Comparison of ENCODE assay signal across 10 cellular contexts in genomic region chr5:93603711-93604118, GRCh38. TPM values are rescaled to one million over a fixed set of nuclear protein-coding genes. Genes with fewer than 3 reads are reported as not detected.
A peak's percentile ranks its signal among the peaks of the same experiment; 100 is the strongest.
DNase-seq lines count a peak whose midpoint lies in the region; ATAC-seq and TF ChIP-seq lines count a peak whose summit lies in the region.
"Had no signal": no experiment of that assay in that cellular context is flagged by ENCODE, and none has a peak within 500 bp of the region (broad histone marks: within the 10 kb centered on the region; RNA-seq: fewer than 3 reads in every experiment).

No MANE protein-coding gene starts in this region.

- peak; percentile 53 for DNase-seq in activated CD4-positive, alpha-beta T cell treated with anti-CD3 and anti-CD28 coated beads, Interleukin-2, amount 10 ng/mL, durations not matched to agents 24 days and 14 days
- DNase-seq in activated CD4-positive, alpha-beta T cell treated with anti-CD3 and anti-CD28 coated beads, Interleukin-2, amount 50 U/mL, for 1 hour = no peak
- DNase-seq in astrocyte of the cerebellum (ENCODE audit: low read depth) (no peak), kidney glomerular epithelial cell (lab: John Stamatoyannopoulos, UW) (peak; percentile 51), suprapubic skin (ENCODE audit: low spot score in 2 of 2) (no peak)
- DNase-seq in activated CD4-positive, alpha-beta T cell treated with anti-CD3 and anti-CD28 coated beads for 1 hour = no peak
- DNase-seq: activated effector memory CD4-positive, alpha-beta T cell treated with anti-CD3 and anti-CD28 coated beads, Interleukin-2, amount 50 U/mL, for 16 hours; PC-3 had no signal

- intact Hi-C loops in activated CD4-positive, alpha-beta T cell treated with anti-CD3 and anti-CD28 coated beads, Interleukin-2, amount 10 ng/mL, durations not matched to agents 24 days and 14 days (cut with micrococcal nuclease) = loop anchor here (2.0 kb wide), 1 partner anchor 17 kb away; no protein-coding TSS in a partner anchor

- H3K4me3 ChIP-seq in astrocyte of the cerebellum (ENCODE audit: low read depth, low read length) = peak overlapping the region; percentile 35
- H3K4me3 ChIP-seq in suprapubic skin = peak overlapping the region; percentile 24

- H3K4me1 ChIP-seq in suprapubic skin = peaks cover 17% of the 10 kb centered on the region

- H3K9me3 Mint-ChIP-seq in activated CD4-positive, alpha-beta T cell treated with anti-CD3 and anti-CD28 coated beads, Interleukin-2, amount 10 ng/mL, durations not matched to agents 24 days and 14 days = peaks cover 3% of the 10 kb centered on the region

- H3K4me3 Mint-ChIP-seq in activated CD4-positive, alpha-beta T cell treated with anti-CD3 and anti-CD28 coated beads, Interleukin-2, amount 10 ng/mL, durations not matched to agents 24 days and 14 days = no peak overlapping the region

- TF ChIP-seq POLR2A in suprapubic skin (IDR thresholded peaks at IDR 0.05) (no peak), GM18505 (IDR thresholded peaks at IDR 0.05; ENCODE audit: borderline replicate concordance, extremely low read depth, insufficient read depth, insufficient read length) (no peak)

- peaks cover 100% of the 10 kb centered on the region for H3K27me3 ChIP-seq in suprapubic skin

- TF ChIP-seq CTCF in astrocyte of the cerebellum (IDR thresholded peaks at IDR 0.05; ENCODE audit: low read depth, low read length, missing control alignments) = no peak
- TF ChIP-seq CTCF in suprapubic skin (IDR thresholded peaks at IDR 0.05) = no peak

- no peak overlapping the region for H3K27ac Mint-ChIP-seq in activated CD4-positive, alpha-beta T cell treated with anti-CD3 and anti-CD28 coated beads, Interleukin-2, amount 10 ng/mL, durations not matched to agents 24 days and 14 days

- 47% methylated on average over 10 of the region's 10 CpGs for WGBS in suprapubic skin

- H3K9me3 ChIP-seq in suprapubic skin = no peaks in the 10 kb centered on the region

- peaks cover 53% of the 10 kb centered on the region for H3K27me3 Mint-ChIP-seq in activated CD4-positive, alpha-beta T cell treated with anti-CD3 and anti-CD28 coated beads, Interleukin-2, amount 10 ng/mL, durations not matched to agents 24 days and 14 days

- in situ Hi-C loops in astrocyte of the cerebellum (cut with HindIII; ENCODE audit: low sequenced_read_pairs) = no loop called here

- H3K36me3 Mint-ChIP-seq in activated CD4-positive, alpha-beta T cell treated with anti-CD3 and anti-CD28 coated beads, Interleukin-2, amount 10 ng/mL, durations not matched to agents 24 days and 14 days (ENCODE audit: low read depth) = peaks cover 5% of the 10 kb centered on the region

- no peaks in the 10 kb centered on the region for H3K36me3 ChIP-seq in suprapubic skin

- ATAC-seq in GM19467 (IDR thresholded peaks at IDR 0.05; ENCODE audit: unreplicated experiment) (no peak), GM18505 (IDR thresholded peaks at IDR 0.05; ENCODE audit: unreplicated experiment) (no peak)
- ATAC-seq: PC-3 had no signal

- no peak overlapping the region for H3K27ac ChIP-seq in suprapubic skin

- H3K4me1 Mint-ChIP-seq in activated CD4-positive, alpha-beta T cell treated with anti-CD3 and anti-CD28 coated beads, Interleukin-2, amount 10 ng/mL, durations not matched to agents 24 days and 14 days = peaks cover 7% of the 10 kb centered on the region

- TF ChIP-seq EP300 in suprapubic skin (IDR thresholded peaks at IDR 0.05) = no peak

RNA-seq across cellular contexts. Expression of gene NR2F1, which starts 20.7 kb away (rescaled TPM):
- not detected in 2 replicates for total RNA-seq in activated CD4-positive, alpha-beta T cell treated with anti-CD3 and anti-CD28 coated beads, Interleukin-2, amount 10 ng/mL, durations not matched to agents 24 days and 14 days
- 1 to 10 TPM in 2 of 4 donors, under 1 TPM in 2; 0.49 to 3.1 (median 1.3) TPM for total RNA-seq in suprapubic skin

RNA-seq across cellular contexts. Expression of gene NR2F1-AS1, which starts 22.7 kb away (rescaled TPM):
- not detected in 2 replicates for total RNA-seq in activated CD4-positive, alpha-beta T cell treated with anti-CD3 and anti-CD28 coated beads, Interleukin-2, amount 10 ng/mL, durations not matched to agents 24 days and 14 days
- 1 to 10 TPM in 3 of 4 donors, under 1 TPM in 1; 0.76 to 1.4 (median 1.2) TPM for total RNA-seq in suprapubic skin

Comparison
In these comparisons a context has a peak if more than half of its experiments do, and no peak if none do; other contexts are left out.
1. DNase-seq: peak in activated CD4-positive, alpha-beta T cell treated with anti-CD3 and anti-CD28 coated beads, Interleukin-2, amount 10 ng/mL, durations not matched to agents 24 days and 14 days (single experiment) and kidney glomerular epithelial cell (single experiment); none in activated CD4-positive, alpha-beta T cell treated with anti-CD3 and anti-CD28 coated beads, Interleukin-2, amount 50 U/mL, for 1 hour (single experiment), astrocyte of the cerebellum (single experiment), suprapubic skin (0 of 2) and activated CD4-positive, alpha-beta T cell treated with anti-CD3 and anti-CD28 coated beads for 1 hour (single experiment).